Comparison of ENCODE assay signal across 21 cellular contexts in genomic region chr7:94710256-94710655, GRCh38. TPM values are rescaled to one million over a fixed set of nuclear protein-coding genes. Genes with fewer than 3 reads are reported as not detected.
DNase-seq lines count a peak whose midpoint lies in the region; ATAC-seq and TF ChIP-seq lines count a peak whose summit lies in the region.
"Had no signal": no experiment of that assay in that cellular context is flagged by ENCODE, and none has a peak within 500 bp of the region (broad histone marks: within the 10 kb centered on the region; RNA-seq: fewer than 3 reads in every experiment).

No MANE protein-coding gene starts in this region.

- H3K27me3 ChIP-seq in brain microvascular endothelial cell (replicated peaks): no peaks in the 10 kb centered on the region

- no peak overlapping the region for H3K27ac Mint-ChIP-seq in CD14-positive monocyte

- no peak for TF ChIP-seq CTCF in brain microvascular endothelial cell (IDR thresholded peaks at IDR 0.05; ENCODE audit: low read depth, low read length, missing control alignments)
- no peak for TF ChIP-seq CTCF in CD14-positive monocyte (IDR thresholded peaks at IDR 0.05)
- no peak for TF ChIP-seq CTCF in GM13977 (IDR thresholded peaks at IDR 0.05; ENCODE audit: extremely low read depth, insufficient read depth, missing control alignments)

- H3K4me1 Mint-ChIP-seq in CD14-positive monocyte: no peaks in the 10 kb centered on the region

- in situ Hi-C loops in brain microvascular endothelial cell (cut with HindIII; ENCODE audit: low pct_ligation_motif_present, low sequenced_read_pairs): no loop called here
- in situ Hi-C loops in GM13977 (cut with MboI; ENCODE audit: low pct_unique_long_range_greater_than_20kb, low sequenced_read_pairs, unreplicated experiment): no loop called here

- H3K36me3 ChIP-seq in brain microvascular endothelial cell (replicated peaks): no peaks in the 10 kb centered on the region

- H3K27ac ChIP-seq in brain microvascular endothelial cell: no peak overlapping the region
- H3K27ac ChIP-seq: C4-2B had no signal

- DNase-seq in M059J (ENCODE audit: low read depth): peak; percentile 34
- peak; percentile 4 for DNase-seq in brain microvascular endothelial cell
- peak; percentile 7 for DNase-seq in iris pigment epithelial cell (ENCODE audit: low read depth)
- peak; percentile 32 for DNase-seq in stromal cell of bone marrow (ENCODE audit: low read depth)
- DNase-seq in CD14-positive monocyte (ENCODE audit: low spot score): no peak
- DNase-seq in NCI-H526 (lab: John Stamatoyannopoulos, UW): no peak
- DNase-seq in GM13977 (ENCODE audit: low spot score): no peak
- DNase-seq: ACHN; AML-193; DMS79; HCEC 1CT; NCI-H1105 treated with DMSO at 0.1 percent for 48 hours; NCI-H1694; NCI-H2081 treated with DMSO at 0.1 percent for 48 hours; NCI-H446 treated with DMSO at 0.1 percent for 48 hours; NK-92 treated with Interleukin-12 subunit alpha and Interleukin-12 subunit beta, amount 100 ng/mL, for 24 hours; RPMI8226; SHP77 treated with DMSO at 0.1 percent for 48 hours; SK-N-SH had no signal

- ATAC-seq in GM18519 (IDR thresholded peaks at IDR 0.05; ENCODE audit: low FRiP score, unreplicated experiment): no peak

- no peaks in the 10 kb centered on the region for H3K36me3 Mint-ChIP-seq in CD14-positive monocyte

- intact Hi-C loops in CD14-positive monocyte (cut with micrococcal nuclease): no loop called here

- H3K9me3 Mint-ChIP-seq in CD14-positive monocyte: peaks cover 0 to 9% (median 6%) of the 10 kb centered on the region in 7 donors

- H3K27me3 Mint-ChIP-seq in CD14-positive monocyte (ENCODE audit: low read depth in 3 of 3): no peaks in the 10 kb centered on the region

- H3K4me3 ChIP-seq in brain microvascular endothelial cell (ENCODE audit: low read depth, low read length): no peak overlapping the region

- H3K4me3 Mint-ChIP-seq in CD14-positive monocyte: no peak overlapping the region

RNA-seq across cellular contexts. Expression of gene SGCE, which starts 54.3 kb away (rescaled TPM):
- 166 and 202 TPM in 2 replicates for total RNA-seq in M059J (2014; rRNA removed; shearing (Covaris generic))
- not detected for polyA plus RNA-seq in CD14-positive monocyte

Comparison
In these comparisons a context has a peak if more than half of its experiments do, and no peak if none do; other contexts are left out.
1. DNase-seq: peak in M059J (single experiment), brain microvascular endothelial cell (single experiment), iris pigment epithelial cell (single experiment) and stromal cell of bone marrow (single experiment); none in CD14-positive monocyte (single experiment), NCI-H526 (0 of 2) and GM13977 (single experiment).